Comparison of ENCODE assay signal across 10 cellular contexts in the genomic region with DNA sequence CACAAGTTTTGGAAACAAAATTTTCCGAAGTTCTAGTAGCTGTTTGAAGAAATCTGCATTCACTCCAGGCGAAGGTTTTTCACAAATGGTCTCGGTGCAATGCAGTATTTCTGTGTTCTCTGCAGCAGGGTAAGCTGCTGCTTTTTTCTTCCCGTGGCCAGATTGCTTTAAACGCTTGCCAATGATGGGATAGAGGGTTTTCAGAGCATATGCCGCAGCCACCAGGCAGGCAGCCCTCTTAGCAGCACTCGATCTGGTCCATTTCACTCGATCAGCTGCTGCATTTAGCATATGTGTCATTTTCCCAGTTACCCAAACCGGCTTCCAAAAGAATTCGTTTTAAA. TPM values are rescaled to one million over a fixed set of nuclear protein-coding genes. Genes with fewer than 3 reads are reported as not detected.
DNase-seq lines count a peak whose midpoint lies in the region; ATAC-seq and TF ChIP-seq lines count a peak whose summit lies in the region.
"Had no signal": no experiment of that assay in that cellular context is flagged by ENCODE, and none has a peak within 500 bp of the region (broad histone marks: within the 10 kb centered on the region; RNA-seq: fewer than 3 reads in every experiment).

No MANE protein-coding gene starts in this region.

- WGBS in spleen, 5 donors, result 20 to 32% (median 23%) methylated on average over 10 of the region's 10 CpGs

- H4K20me1 ChIP-seq in BLaER1 treated with 17β-estradiol and CSF1 and Interleukin-3, amounts not matched to agents 10 nM and 100 nM, result no peaks in the 10 kb centered on the region

- H3K27me3 ChIP-seq in BLaER1 treated with 17β-estradiol and CSF1 and Interleukin-3, amounts not matched to agents 10 nM and 100 nM, result no peaks in the 10 kb centered on the region
- no peaks in the 10 kb centered on the region for H3K27me3 ChIP-seq in spleen (replicated peaks in 1 of 7)

- TF ChIP-seq POLR2A in spleen (IDR thresholded peaks at IDR 0.05), result no peak

- DNase-seq in Right ventricle myocardium superior, result no peak
- DNase-seq in spleen, result peak; percentile 49
- no peak for DNase-seq in CD14-positive monocyte (ENCODE audit: low spot score)
- no peak for DNase-seq in iPS-NIHi11 (ENCODE audit: low spot score)

- H3K4me3 ChIP-seq in BLaER1 treated with 17β-estradiol and CSF1 and Interleukin-3, amounts not matched to agents 10 nM and 100 nM, result peak overlapping the region; percentile 62 to 73 (median 66)
- peak overlapping the region; percentile 29; the same call in 1 of the 2 replicates for H3K4me3 ChIP-seq in WI38 (ENCODE audit: low read depth, low read length)
- peak overlapping the region; percentile 40 to 71 (median 47) for H3K4me3 ChIP-seq in spleen

- no peak overlapping the region for H3K27ac Mint-ChIP-seq in CD14-positive monocyte

- ATAC-seq in GM19397 (IDR thresholded peaks at IDR 0.05; ENCODE audit: unreplicated experiment), result peak; percentile 23
- peak; percentile 21 for ATAC-seq in HG03432 (IDR thresholded peaks at IDR 0.05; ENCODE audit: unreplicated experiment)
- ATAC-seq in Right ventricle myocardium superior (ENCODE audit: poor library complexity), result peak; percentile 57

- peaks cover 0 to 2% (median 0%) of the 10 kb centered on the region in 3 donors for H3K27me3 Mint-ChIP-seq in CD14-positive monocyte (ENCODE audit: low read depth in 3 of 3)

- H3K36me3 ChIP-seq in BLaER1 treated with 17β-estradiol and CSF1 and Interleukin-3, amounts not matched to agents 10 nM and 100 nM, result no peaks in the 10 kb centered on the region
- H3K36me3 ChIP-seq in spleen, result no peaks in the 10 kb centered on the region

- no peaks in the 10 kb centered on the region for H3K9me3 Mint-ChIP-seq in CD14-positive monocyte

- peak overlapping the region; percentile 83 to 96 (median 88) for H3K4me2 ChIP-seq in BLaER1 treated with 17β-estradiol and CSF1 and Interleukin-3, amounts not matched to agents 10 nM and 100 nM

- no peaks in the 10 kb centered on the region for H3K9me3 ChIP-seq in BLaER1 treated with 17β-estradiol and CSF1 and Interleukin-3, amounts not matched to agents 10 nM and 100 nM (replicated peaks in 1 of 11)
- no peaks in the 10 kb centered on the region for H3K9me3 ChIP-seq in spleen

- intact Hi-C loops in Right ventricle myocardium superior (cut with DNase I) (no loop called here), spleen (cut with DNase I; ENCODE audit: low total_unique reads) (no loop called here), CD14-positive monocyte (cut with micrococcal nuclease) (no loop called here)

- H3K4me1 ChIP-seq in BLaER1 treated with 17β-estradiol and CSF1 and Interleukin-3, amounts not matched to agents 10 nM and 100 nM, result peaks cover 23 to 47% (median 42%) of the 10 kb centered on the region in 10 experiments
- H3K4me1 ChIP-seq in spleen, result peaks cover 0 to 57% (median 23%) of the 10 kb centered on the region in 6 donors

- no peak overlapping the region for H3K4me3 Mint-ChIP-seq in CD14-positive monocyte

- H3K27ac ChIP-seq in BLaER1 treated with 17β-estradiol and CSF1 and Interleukin-3, amounts not matched to agents 10 nM and 100 nM, result peak overlapping the region in 10 of 11 experiments; percentile 52 to 85 (median 80); a peak in 21 of 22 replicates
- peak overlapping the region; percentile 67 to 90 (median 86) for H3K27ac ChIP-seq in spleen

- H3K9ac ChIP-seq in BLaER1 treated with 17β-estradiol and CSF1 and Interleukin-3, amounts not matched to agents 10 nM and 100 nM, result peak overlapping the region; percentile 73 to 82 (median 77); a peak in 21 of 22 replicates

- TF ChIP-seq CTCF in WI38 (IDR thresholded peaks at IDR 0.05; ENCODE audit: low read depth, low read length) (no peak), spleen (IDR thresholded peaks at IDR 0.05 in 8 of 11, conservative IDR thresholded peaks at IDR 0.05 in 3 of 11) (no peak), CD14-positive monocyte (IDR thresholded peaks at IDR 0.05) (no peak)

- peaks cover 4% of the 10 kb centered on the region for H3K4me1 Mint-ChIP-seq in CD14-positive monocyte

- H3K36me3 Mint-ChIP-seq in CD14-positive monocyte, result no peaks in the 10 kb centered on the region

RNA-seq across cellular contexts. Expression of a gene that starts 0.3 kb away (rescaled TPM):
- total RNA-seq in Right ventricle myocardium superior (9.2 TPM), spleen (1 to 10 TPM; 1.7 to 3.4 (median 2.6) TPM)
- polyA plus RNA-seq in spleen (under 1 TPM; 0.38 to 0.44 (median 0.41) TPM), CD14-positive monocyte (not detected)
- total RNA-seq: lung microvascular endothelial cell, M059J had no signal
